ENCODE assay signal across 8 cellular contexts in the genomic region with DNA sequence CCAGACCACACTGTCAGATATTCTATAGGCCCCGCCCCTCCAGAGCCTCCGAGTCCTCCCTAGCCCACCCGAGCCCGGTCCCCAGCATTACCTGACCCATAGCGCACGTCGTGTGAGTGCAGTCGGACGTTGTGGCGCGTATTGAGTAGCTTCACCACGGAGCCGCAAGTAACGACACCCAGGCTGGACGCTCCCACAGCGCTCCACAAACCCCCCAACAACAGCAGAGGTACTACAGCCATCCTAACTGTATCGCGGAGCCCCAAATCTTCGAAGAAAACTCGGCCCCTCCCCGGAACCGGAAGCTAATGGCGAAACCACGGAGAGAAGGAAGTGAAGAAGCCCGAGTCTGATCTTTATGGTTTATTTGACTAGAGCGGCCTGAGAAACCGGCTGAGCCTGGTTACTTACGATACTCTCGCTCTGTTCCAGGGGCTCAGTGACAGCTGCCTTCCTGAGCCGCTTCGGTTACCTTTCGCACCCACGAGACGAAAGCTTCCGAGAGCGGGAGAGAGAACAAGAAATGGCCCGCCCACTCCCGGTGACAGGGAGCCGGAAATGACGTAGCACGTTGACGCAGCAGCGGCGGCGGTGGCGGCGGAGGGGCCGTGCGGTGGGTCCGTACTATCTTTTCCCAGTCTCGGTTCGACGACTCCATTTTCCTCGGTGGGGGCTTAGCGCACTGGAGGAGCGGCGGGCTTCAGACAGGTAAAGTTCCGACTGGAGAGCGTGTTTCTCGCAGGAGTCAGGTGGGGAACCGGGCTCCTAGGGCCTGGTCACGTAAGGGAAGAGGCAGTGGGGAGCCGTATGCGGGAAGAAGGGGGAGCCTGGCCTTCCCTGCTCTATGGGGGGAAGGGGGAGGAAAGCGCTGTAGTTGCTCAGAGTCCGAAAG. TPM values are rescaled to one million over a fixed set of nuclear protein-coding genes. Genes with fewer than 3 reads are reported as not detected.
A peak's percentile ranks its signal among the peaks of the same experiment; 100 is the strongest.
DNase-seq lines count a peak whose midpoint lies in the region; ATAC-seq and TF ChIP-seq lines count a peak whose summit lies in the region.

A gene with protein sequence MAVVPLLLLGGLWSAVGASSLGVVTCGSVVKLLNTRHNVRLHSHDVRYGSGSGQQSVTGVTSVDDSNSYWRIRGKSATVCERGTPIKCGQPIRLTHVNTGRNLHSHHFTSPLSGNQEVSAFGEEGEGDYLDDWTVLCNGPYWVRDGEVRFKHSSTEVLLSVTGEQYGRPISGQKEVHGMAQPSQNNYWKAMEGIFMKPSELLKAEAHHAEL (minus strand): TSS at position 272 of the 892 bp plus-strand sequence. CDS start 30 bp downstream, at position 242.
A gene (plus strand): TSS at position 571 of the 892 bp plus-strand sequence. CDS start 11,197 bp downstream, outside the sequence.

- no peak for TF ChIP-seq EP300 in transverse colon (IDR thresholded peaks at IDR 0.05; ENCODE audit: low read depth)

- H3K4me1 ChIP-seq in transverse colon, result peaks cover 14 to 46% (median 18%) of the 10 kb centered on the region in 4 donors

- no peaks in the 10 kb centered on the region for H3K9me3 ChIP-seq in transverse colon

- peak within 1 kb of the TSS; percentile 95 to 98 (median 95) for H3K27ac ChIP-seq in transverse colon

- WGBS in transverse colon (ENCODE audit: low coverage in 1 of 2), 2 donors, result 1% methylated on average over 65 of the region's 66 CpGs; no CpG with 5 or more reads in 1 of the 2 donors

- ATAC-seq in HG02759 (IDR thresholded peaks at IDR 0.05; ENCODE audit: unreplicated experiment), result peak; percentile 87
- ATAC-seq in Right ventricle myocardium superior (ENCODE audit: poor library complexity), result peak; percentile 98

- in situ Hi-C loops in transverse colon (cut with MboI; ENCODE audit: low pct_ligation_motif_present in 1 of 4, low pct_unique_long_range_greater_than_20kb in 1 of 4, low sequenced_read_pairs in 3 of 4), result no loop called here

- TF ChIP-seq POLR2A in transverse colon (IDR thresholded peaks at IDR 0.05), result peak; percentile 89

- peak; percentile 34 for TF ChIP-seq CTCF in GM12873 (IDR thresholded peaks at IDR 0.05; ENCODE audit: insufficient read depth, low read depth, low read length, missing control alignments)
- TF ChIP-seq CTCF in transverse colon (IDR thresholded peaks at IDR 0.05), result no peak

- H3K36me3 ChIP-seq in transverse colon, result peaks cover 0 to 9% (median 4%) of the 10 kb centered on the region in 4 donors

- intact Hi-C loops in Right ventricle myocardium superior (cut with DNase I), result no loop called here
- intact Hi-C loops in transverse colon (cut with DNase I; ENCODE audit: low total_unique reads), result no loop called here

- peak within 1 kb of the TSS; percentile 50 to 91 (median 75) for H3K4me3 ChIP-seq in transverse colon

- H3K27me3 ChIP-seq in transverse colon, result no peaks in the 10 kb centered on the region

- peak; percentile 63 for DNase-seq in NCI-H1417 treated with DMSO at 0.1 percent for 48 hours (lab: John Stamatoyannopoulos, UW)
- peak; percentile 89 to 92 for DNase-seq in SW 1271 (lab: John Stamatoyannopoulos, UW)
- DNase-seq in activated naive CD8-positive, alpha-beta T cell treated with anti-CD3 and anti-CD28 coated beads, Interleukin-2, amount 50 U/mL, for 16 hours (ENCODE audit: low read depth, low spot score), result peak; percentile 94
- peak; percentile 94 for DNase-seq in Right ventricle myocardium superior
- DNase-seq in pons (ENCODE audit: low spot score), result peak; percentile 91
- DNase-seq in transverse colon, result peak; percentile 93

RNA-seq across cellular contexts. Expression of the first gene that starts in this region (rescaled TPM):
- 26.4 TPM for total RNA-seq in Right ventricle myocardium superior
- 10 to 100 TPM; 32.2 to 69.9 (median 49.1) TPM for total RNA-seq in transverse colon

RNA-seq across cellular contexts. Expression of the second gene that starts in this region (rescaled TPM):
- 38.8 TPM for total RNA-seq in Right ventricle myocardium superior
- 100 to 1,000 TPM in 1 of 4 donors, 10 to 100 TPM in 3; 50.8 to 167 (median 61.6) TPM for total RNA-seq in transverse colon

Comparison
In these comparisons a context has a peak if more than half of its experiments do, and no peak if none do; other contexts are left out.
1. Peak in every context shown above with its lines: DNase-seq, ATAC-seq, H3K4me3 ChIP-seq and H3K27ac ChIP-seq.